ENCODE assay signal across 19 cellular contexts in genomic region chr3:171959532-171960044, GRCh38.
DNase-seq lines count a peak whose midpoint lies in the region; ATAC-seq and TF ChIP-seq lines count a peak whose summit lies in the region.
"Had no signal": no experiment of that assay in that cellular context is flagged by ENCODE, and none has a peak within 500 bp of the region (broad histone marks: within the 10 kb centered on the region; RNA-seq: fewer than 3 reads in every experiment).

No MANE protein-coding gene starts in this region.

- peak overlapping the region; percentile 24 for H3K27ac ChIP-seq in CD8-positive, alpha-beta memory T cell (ENCODE audit: low read depth, low read length)
- no peak overlapping the region for H3K27ac ChIP-seq in dorsolateral prefrontal cortex
- H3K27ac ChIP-seq: sigmoid colon, suprapubic skin had no signal

- H3K9me3 ChIP-seq in CD8-positive, alpha-beta memory T cell (ENCODE audit: low read length): no peaks in the 10 kb centered on the region
- H3K9me3 ChIP-seq: sigmoid colon, suprapubic skin had no signal

- H3K27ac Mint-ChIP-seq in CD8-positive, alpha-beta memory T cell: no peak overlapping the region
- H3K27ac Mint-ChIP-seq in endothelial cell (ENCODE audit: unreplicated experiment) (peak overlapping the region; percentile 41), nephron progenitor cell (peak overlapping the region; percentile 92)
- H3K27ac Mint-ChIP-seq: CD4-positive, alpha-beta T cell had no signal

- H3K36me3 ChIP-seq in CD8-positive, alpha-beta memory T cell (ENCODE audit: insufficient read depth, low read length): no peaks in the 10 kb centered on the region
- H3K36me3 ChIP-seq: sigmoid colon, suprapubic skin had no signal

- no peak for DNase-seq in CD8-positive, alpha-beta memory T cell
- peak; percentile 89 for DNase-seq in NCI-H526 treated with DMSO at 0.1 percent for 48 hours (lab: John Stamatoyannopoulos, UW)
- no peak for DNase-seq in endothelial cell (ENCODE audit: low spot score)
- no peak for DNase-seq in nephron progenitor cell
- no peak for DNase-seq in dorsolateral prefrontal cortex
- DNase-seq in activated naive CD4-positive, alpha-beta T cell (lab: John Stamatoyannopoulos, UW): no peak
- DNase-seq in cerebellum (ENCODE audit: low spot score): no peak
- DNase-seq: activated CD4-positive, CD25-positive, alpha-beta regulatory T cell; activated gamma-delta T cell; CD4-positive, alpha-beta T cell; DMS79; mesenchymal stem cell; NCI-H146; NCI-H446 treated with DMSO at 0.1 percent for 48 hours; occipital lobe; SIG-M5; sigmoid colon had no signal

- H3K4me3 ChIP-seq in CD8-positive, alpha-beta memory T cell (ENCODE audit: low read length): no peak overlapping the region
- no peak overlapping the region for H3K4me3 ChIP-seq in dorsolateral prefrontal cortex
- H3K4me3 ChIP-seq: sigmoid colon, suprapubic skin had no signal

- H3K4me3 Mint-ChIP-seq in CD8-positive, alpha-beta memory T cell: no peak overlapping the region
- H3K4me3 Mint-ChIP-seq in endothelial cell (ENCODE audit: unreplicated experiment) (no peak overlapping the region), nephron progenitor cell (peak overlapping the region; percentile 33)
- H3K4me3 Mint-ChIP-seq: CD4-positive, alpha-beta T cell had no signal

- intact Hi-C loops in dorsolateral prefrontal cortex (cut with DNase I): no loop called here

- no peak for ATAC-seq in GM18520 (IDR thresholded peaks at IDR 0.05; ENCODE audit: unreplicated experiment)

- POLR2A ChIA-PET in CD8-positive, alpha-beta memory T cell (lab: Charles Lee): no interaction called here

- TF ChIP-seq CTCF in endothelial cell (IDR thresholded peaks at IDR 0.05; ENCODE audit: unreplicated experiment): no peak
- TF ChIP-seq CTCF in nephron progenitor cell (IDR thresholded peaks at IDR 0.05): no peak
- no peak for TF ChIP-seq CTCF in dorsolateral prefrontal cortex (IDR thresholded peaks at IDR 0.05 in 54 of 56, conservative IDR thresholded peaks at IDR 0.05 in 2 of 56; ENCODE audit: low read depth in 1 of 56, partially characterized antibody in 56 of 56)

- no peaks in the 10 kb centered on the region for H3K27me3 ChIP-seq in CD8-positive, alpha-beta memory T cell (ENCODE audit: insufficient read depth, low read length, poor library complexity, severe bottlenecking)
- no peaks in the 10 kb centered on the region for H3K27me3 ChIP-seq in dorsolateral prefrontal cortex
- H3K27me3 ChIP-seq: sigmoid colon, suprapubic skin had no signal

- H3K27me3 Mint-ChIP-seq in CD8-positive, alpha-beta memory T cell: peaks cover 12 to 38% of the 10 kb centered on the region in 2 donors
- H3K27me3 Mint-ChIP-seq in endothelial cell (ENCODE audit: unreplicated experiment): peaks cover 3% of the 10 kb centered on the region
- H3K27me3 Mint-ChIP-seq in nephron progenitor cell (ENCODE audit: low read depth, poor library complexity): peaks cover 3% of the 10 kb centered on the region

- no peaks in the 10 kb centered on the region for H3K4me1 ChIP-seq in CD8-positive, alpha-beta memory T cell (ENCODE audit: insufficient read depth, low read length)
- H3K4me1 ChIP-seq: sigmoid colon, suprapubic skin had no signal

- CTCF ChIA-PET in CD8-positive, alpha-beta memory T cell (lab: Charles Lee): interaction anchor here (1.0 kb wide), 1 partner anchor 373 kb away, joined by 3 read pairs; no protein-coding TSS in a partner anchor

- no peaks in the 10 kb centered on the region for H3K9me3 Mint-ChIP-seq in CD8-positive, alpha-beta memory T cell
- no peaks in the 10 kb centered on the region for H3K9me3 Mint-ChIP-seq in endothelial cell (ENCODE audit: unreplicated experiment)
- H3K9me3 Mint-ChIP-seq in nephron progenitor cell: no peaks in the 10 kb centered on the region
- H3K9me3 Mint-ChIP-seq: CD4-positive, alpha-beta T cell had no signal

- peaks cover 0 to 2% (median 0%) of the 10 kb centered on the region in 3 donors for H3K36me3 Mint-ChIP-seq in CD8-positive, alpha-beta memory T cell
- no peaks in the 10 kb centered on the region for H3K36me3 Mint-ChIP-seq in endothelial cell (ENCODE audit: low read depth, unreplicated experiment)
- no peaks in the 10 kb centered on the region for H3K36me3 Mint-ChIP-seq in nephron progenitor cell (ENCODE audit: low read depth)

- peaks cover 0 to 1% (median 0%) of the 10 kb centered on the region in 3 donors for H3K4me1 Mint-ChIP-seq in CD8-positive, alpha-beta memory T cell
- H3K4me1 Mint-ChIP-seq in endothelial cell (ENCODE audit: unreplicated experiment): peaks cover 30% of the 10 kb centered on the region
- H3K4me1 Mint-ChIP-seq in nephron progenitor cell: peaks cover 61% of the 10 kb centered on the region

Comparison
In these comparisons a context has a peak if more than half of its experiments do, and no peak if none do; other contexts are left out.
1. H3K27ac Mint-ChIP-seq: peak in endothelial cell (single experiment) and nephron progenitor cell (single experiment); none in CD8-positive, alpha-beta memory T cell (0 of 8).